ENCODE assay signal across 26 cellular contexts in the genomic region with DNA sequence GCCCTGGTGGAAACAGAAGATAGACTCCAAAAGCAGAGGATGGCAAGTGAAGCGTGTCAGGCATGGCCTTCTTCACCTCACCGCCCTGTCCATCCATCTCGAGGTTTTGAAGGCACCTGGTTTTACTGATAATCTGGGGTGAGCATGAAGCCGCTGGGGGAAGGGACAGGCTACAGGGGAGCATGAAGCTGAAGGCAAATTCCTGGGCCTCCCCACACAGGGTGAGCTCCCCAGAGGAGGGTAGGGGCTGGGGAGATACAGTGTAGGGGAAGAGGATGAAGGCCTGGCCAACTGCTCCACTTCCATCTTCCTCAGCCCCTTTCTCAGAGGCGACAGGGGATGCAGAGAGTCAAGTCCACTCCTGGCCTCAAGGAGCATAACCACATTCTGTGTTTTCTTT.
"Had no signal": no experiment of that assay in that cellular context is flagged by ENCODE, and none has a peak within 500 bp of the region (broad histone marks: within the 10 kb centered on the region; RNA-seq: fewer than 3 reads in every experiment).

No MANE protein-coding gene starts in this region.

- H2AFZ ChIP-seq: PC-9 had no signal

- H3K9me3 ChIP-seq: SJSA1 had no signal

- H3K36me3 ChIP-seq: SJSA1 had no signal

- H3K4me3 ChIP-seq: K562, PC-9, SJSA1, SK-N-MC had no signal

- DNase-seq: Kasumi-1; MV-4-11; NCI-H1048; NCI-H1105; NCI-H1417; NCI-H1436 treated with DMSO at 0.1 percent for 48 hours; NCI-H1694; NCI-H187 treated with DMSO at 0.1 percent for 48 hours; NCI-H2171 treated with DMSO at 0.1 percent for 48 hours; NCI-H345; NCI-H446 treated with DMSO at 0.1 percent for 48 hours; NCI-H510A treated with DMSO at 0.1 percent for 48 hours; NCI-H526; NCI-H82; NK-92 treated with Interleukin-12 subunit alpha and Interleukin-12 subunit beta, amount 100 ng/mL, for 24 hours; OCI-M1; PC-9; Right ventricle myocardium superior; RPMI8226; SIG-M5 had no signal

- H3K27ac Mint-ChIP-seq: IgD-negative memory B cell had no signal

- H3K9me3 Mint-ChIP-seq: IgD-negative memory B cell had no signal

- H3K4me2 ChIP-seq: KMS-11, PC-9 had no signal

- H3K27ac ChIP-seq: HL-60, KMS-11, PC-9, SJSA1, SK-N-MC had no signal

- H3K9ac ChIP-seq: KMS-11 had no signal
